ENCODE assay signal across 13 cellular contexts in genomic region chr4:154421618-154422017, GRCh38.
DNase-seq lines count a peak whose midpoint lies in the region; ATAC-seq lines count a peak whose summit lies in the region.
"Had no signal": no experiment of that assay in that cellular context is flagged by ENCODE, and none has a peak within 500 bp of the region (broad histone marks: within the 10 kb centered on the region; RNA-seq: fewer than 3 reads in every experiment).

No MANE protein-coding gene starts in this region.

- intact Hi-C loops in activated CD4-positive, alpha-beta T cell treated with anti-CD3 and anti-CD28 coated beads, Interleukin-2, amount 10 ng/mL, durations not matched to agents 24 days and 14 days (cut with micrococcal nuclease), result no loop called here

- H3K4me3 Mint-ChIP-seq in activated CD4-positive, alpha-beta T cell treated with anti-CD3 and anti-CD28 coated beads, Interleukin-2, amount 10 ng/mL, durations not matched to agents 24 days and 14 days, result no peak overlapping the region
- H3K4me3 Mint-ChIP-seq: neural progenitor cell had no signal

- H3K27me3 Mint-ChIP-seq in activated CD4-positive, alpha-beta T cell treated with anti-CD3 and anti-CD28 coated beads, Interleukin-2, amount 10 ng/mL, durations not matched to agents 24 days and 14 days, result peaks cover 38% of the 10 kb centered on the region

- peak; percentile 58 for ATAC-seq in HG02678 (IDR thresholded peaks at IDR 0.05; ENCODE audit: unreplicated experiment)
- ATAC-seq in HG03520 (IDR thresholded peaks at IDR 0.05; ENCODE audit: unreplicated experiment), result peak; percentile 61
- no peak for ATAC-seq in HG03571 (IDR thresholded peaks at IDR 0.05; ENCODE audit: unreplicated experiment)
- ATAC-seq: heart right ventricle, left colon had no signal

- H3K9me3 Mint-ChIP-seq in activated CD4-positive, alpha-beta T cell treated with anti-CD3 and anti-CD28 coated beads, Interleukin-2, amount 10 ng/mL, durations not matched to agents 24 days and 14 days, result no peaks in the 10 kb centered on the region
- H3K9me3 Mint-ChIP-seq: neural progenitor cell had no signal

- no peaks in the 10 kb centered on the region for H3K36me3 Mint-ChIP-seq in activated CD4-positive, alpha-beta T cell treated with anti-CD3 and anti-CD28 coated beads, Interleukin-2, amount 10 ng/mL, durations not matched to agents 24 days and 14 days (ENCODE audit: low read depth)
- H3K36me3 Mint-ChIP-seq: neural progenitor cell had no signal

- peaks cover 4% of the 10 kb centered on the region for H3K4me1 Mint-ChIP-seq in activated CD4-positive, alpha-beta T cell treated with anti-CD3 and anti-CD28 coated beads, Interleukin-2, amount 10 ng/mL, durations not matched to agents 24 days and 14 days

- peak; percentile 37 for DNase-seq in SIG-M5 treated with dmso at 0.1 percent for 504 hours (lab: John Stamatoyannopoulos, UW; ENCODE audit: unreplicated experiment)
- DNase-seq in SIG-M5 (lab: John Stamatoyannopoulos, UW), result no peak
- DNase-seq in occipital lobe (lab: John Stamatoyannopoulos, UW), result no peak
- DNase-seq in anterior cingulate cortex (lab: John Stamatoyannopoulos, UW), result no peak
- no peak for DNase-seq in activated CD4-positive, alpha-beta T cell treated with anti-CD3 and anti-CD28 coated beads, Interleukin-2, amount 10 ng/mL, durations not matched to agents 24 days and 14 days
- DNase-seq: erythroblast, heart right ventricle, left colon, transverse colon had no signal

- no peak overlapping the region for H3K27ac Mint-ChIP-seq in activated CD4-positive, alpha-beta T cell treated with anti-CD3 and anti-CD28 coated beads, Interleukin-2, amount 10 ng/mL, durations not matched to agents 24 days and 14 days
- H3K27ac Mint-ChIP-seq: neural progenitor cell had no signal
